ENCODE assay signal across 21 cellular contexts in genomic region chr3:65669163-65669875, GRCh38.
DNase-seq lines count a peak whose midpoint lies in the region; ATAC-seq, FAIRE-seq and TF ChIP-seq lines count a peak whose summit lies in the region.
"Had no signal": no experiment of that assay in that cellular context is flagged by ENCODE, and none has a peak within 500 bp of the region (broad histone marks: within the 10 kb centered on the region; RNA-seq: fewer than 3 reads in every experiment).

No MANE protein-coding gene starts in this region.

- peaks cover 0 to 11% of the 10 kb centered on the region in 2 experiments; a peak in 2 of 4 replicates for H3K79me2 ChIP-seq in H1 (ENCODE audit: control insufficient read depth in 1 of 2, insufficient read depth in 2 of 2, low read length in 2 of 2)
- peaks cover 3% of the 10 kb centered on the region for H3K79me2 ChIP-seq in HepG2 (ENCODE audit: insufficient read depth, low read length)

- H4K20me1 ChIP-seq in H1 (replicated peaks in 1 of 2; ENCODE audit: control insufficient read depth in 1 of 2, insufficient read depth in 2 of 2, low read length in 2 of 2) (peaks cover 0 to 2% of the 10 kb centered on the region in 2 experiments), HepG2 (ENCODE audit: insufficient read depth, low read length) (peaks cover 50% of the 10 kb centered on the region)

- H3K27ac ChIP-seq in H1 (ENCODE audit: low read depth, low read length) (no peak overlapping the region), HepG2 (ENCODE audit: extremely low read length, insufficient read depth, low read length) (peak overlapping the region; percentile 40)
- H3K27ac ChIP-seq: sigmoid colon had no signal

- H3K36me3 ChIP-seq in H1 (ENCODE audit: control insufficient read depth in 2 of 4, insufficient read depth in 4 of 4, low read length in 3 of 4) = no peaks in the 10 kb centered on the region
- no peaks in the 10 kb centered on the region for H3K36me3 ChIP-seq in HepG2 (replicated peaks in 1 of 2; ENCODE audit: control insufficient read depth in 1 of 2, insufficient read depth in 2 of 2, low read length in 2 of 2)
- H3K36me3 ChIP-seq in Caco-2 (ENCODE audit: control insufficient read depth, insufficient read depth, low read length) = no peaks in the 10 kb centered on the region; the same call in 1 of the 2 replicates
- H3K36me3 ChIP-seq: sigmoid colon had no signal

- no peak overlapping the region for H2BK20ac ChIP-seq in H1 (ENCODE audit: low read length)

- no peak overlapping the region for H2BK120ac ChIP-seq in H1 (replicated peaks; ENCODE audit: low read depth, low read length)

- peak; percentile 68 for ATAC-seq in HepG2
- no peak for ATAC-seq in GM21723 (IDR thresholded peaks at IDR 0.05; ENCODE audit: unreplicated experiment)
- ATAC-seq: activated naive CD4-positive, alpha-beta T cell treated with anti-CD3 and anti-CD28 coated beads, Interleukin-2, amount 50 U/mL, for 72 hours; GM12878 had no signal

- H3K79me1 ChIP-seq in H1 (ENCODE audit: low read depth, low read length) = no peaks in the 10 kb centered on the region

- no peaks in the 10 kb centered on the region for H3K9me3 Mint-ChIP-seq in Caco-2 (ENCODE audit: unreplicated experiment)
- H3K9me3 Mint-ChIP-seq: activated naive CD4-positive, alpha-beta T cell treated with anti-CD3 and anti-CD28 coated beads, Interleukin-2, amount 50 U/mL, for 72 hours had no signal

- no peak for TF ChIP-seq POLR2A in H1 (IDR thresholded peaks at IDR 0.05; ENCODE audit: control extremely low read depth in 1 of 2, low read depth in 2 of 2, low read length in 2 of 2)
- no peak for TF ChIP-seq POLR2A in HepG2 (IDR thresholded peaks at IDR 0.05; ENCODE audit: insufficient read depth in 1 of 2, low read depth in 2 of 2, low read length in 2 of 2)

- DNase-seq in AG09319 (ENCODE audit: extremely low read depth, low read depth) (peak; percentile 23), OCI-M1 (lab: John Stamatoyannopoulos, UW) (peak; percentile 39), H1 (ENCODE audit: low read depth in 1 of 2, low spot score in 2 of 2) (no peak), HepG2 (ENCODE audit: low spot score) (peak; percentile 81), SIG-M5 treated with dmso at 0.1 percent for 504 hours (lab: John Stamatoyannopoulos, UW; ENCODE audit: unreplicated experiment) (no peak), Caco-2 (no peak), SK-N-DZ (ENCODE audit: low spot score) (no peak)
- DNase-seq: activated T-cell treated with anti-CD3 and anti-CD28 coated beads, Interleukin-2, amount 50 U/mL, for 1 hour; cerebellar nuclear complex; glutamatergic neuron; H7; kidney; NCI-H1930; NCI-H524 treated with DMSO at 0.1 percent for 48 hours; nucleus accumbens; sigmoid colon; substantia nigra had no signal

- no peak overlapping the region for H3K4me3 Mint-ChIP-seq in Caco-2 (ENCODE audit: unreplicated experiment)

- no peak overlapping the region for H3K18ac ChIP-seq in H1 (ENCODE audit: extremely low read depth, low read length)

- H3K4me1 Mint-ChIP-seq in Caco-2 (ENCODE audit: low read depth, unreplicated experiment) = no peaks in the 10 kb centered on the region

- H4K8ac ChIP-seq in H1 (ENCODE audit: extremely low read depth, insufficient read depth, low read length) = no peak overlapping the region

- TF ChIP-seq RAD21 in H1 (IDR thresholded peaks at IDR 0.05 in 1 of 2, conservative IDR thresholded peaks at IDR 0.05 in 1 of 2; ENCODE audit: low read depth in 2 of 2, low read length in 2 of 2) (no peak), HepG2 (CRISPR knock-in tag; IDR thresholded peaks at IDR 0.05) (no peak)

- CTCF ChIA-PET in H1 (lab: Charles Lee; ENCODE audit: partially characterized antibody) (interaction anchor here (1.0 to 1.9 kb wide), 6 partner anchors 10 to 230 kb away, joined by 3 to 5 read pairs (median 4); no protein-coding TSS in a partner anchor), HepG2 (lab: Yijun Ruan, JAX; ENCODE audit: low intra/inter-chr PET ratio, low total read pairs) (no interaction called here), Caco-2 (lab: Charles Lee) (interaction anchor here (0.8 kb wide), 1 partner anchor 62 kb away, joined by 3 read pairs; no protein-coding TSS in a partner anchor)

- no peak overlapping the region for H3K4me3 ChIP-seq in H1 (ENCODE audit: extremely low read depth in 1 of 4, insufficient read depth in 2 of 4, low read depth in 3 of 4, low read length in 4 of 4)
- peak overlapping the region in 1 of 3 experiments; percentile 3; a peak in 1 of 6 replicates for H3K4me3 ChIP-seq in HepG2 (replicated peaks in 1 of 3; ENCODE audit: insufficient read depth in 1 of 3, low read depth in 2 of 3, low read length in 3 of 3)
- no peak overlapping the region for H3K4me3 ChIP-seq in Caco-2 (ENCODE audit: low read depth, low read length)
- H3K4me3 ChIP-seq: GM12878, sigmoid colon had no signal

- POLR2A ChIA-PET in H1 (lab: Charles Lee; ENCODE audit: partially characterized antibody) = no interaction called here
- POLR2A ChIA-PET in HepG2 (lab: Yijun Ruan, JAX) = no interaction called here
- POLR2A ChIA-PET in Caco-2 (lab: Charles Lee) = no interaction called here

- no peaks in the 10 kb centered on the region for H3K23me2 ChIP-seq in H1 (ENCODE audit: low read depth, low read length)

- H3K36me3 Mint-ChIP-seq in Caco-2 (ENCODE audit: insufficient read depth, unreplicated experiment) = no peaks in the 10 kb centered on the region
- H3K36me3 Mint-ChIP-seq: activated naive CD4-positive, alpha-beta T cell treated with anti-CD3 and anti-CD28 coated beads, Interleukin-2, amount 50 U/mL, for 72 hours had no signal

- H3K27me3 ChIP-seq in H1 (replicated peaks in 1 of 4; ENCODE audit: control insufficient read depth in 3 of 4, extremely low read depth in 1 of 4, insufficient read depth in 3 of 4, low read length in 3 of 4) (no peaks in the 10 kb centered on the region), HepG2 (ENCODE audit: control insufficient read depth in 1 of 2, insufficient read depth in 2 of 2, low read length in 2 of 2) (no peaks in the 10 kb centered on the region), Caco-2 (replicated peaks; ENCODE audit: control insufficient read depth, insufficient read depth, low read length) (no peaks in the 10 kb centered on the region)
- H3K27me3 ChIP-seq: sigmoid colon had no signal

- H3K4me1 ChIP-seq in H1 (replicated peaks in 1 of 4; ENCODE audit: control insufficient read depth in 3 of 4, insufficient read depth in 4 of 4, low read length in 3 of 4) (peaks cover 0 to 5% (median 1%) of the 10 kb centered on the region in 4 experiments; a peak in 2 of 7 replicates), HepG2 (ENCODE audit: insufficient read depth, low read length) (peaks cover 22% of the 10 kb centered on the region), Caco-2 (no peaks in the 10 kb centered on the region)
- H3K4me1 ChIP-seq: sigmoid colon had no signal

- H2AK5ac ChIP-seq in H1 (ENCODE audit: low read depth, low read length) = no peak overlapping the region

- H3K27ac Mint-ChIP-seq in Caco-2 (ENCODE audit: unreplicated experiment) = no peak overlapping the region
- H3K27ac Mint-ChIP-seq: activated naive CD4-positive, alpha-beta T cell treated with anti-CD3 and anti-CD28 coated beads, Interleukin-2, amount 50 U/mL, for 72 hours had no signal

- no peak for TF ChIP-seq CTCF in AG09319 (IDR thresholded peaks at IDR 0.05; ENCODE audit: low read depth, low read length)
- TF ChIP-seq CTCF in H1 (IDR thresholded peaks at IDR 0.05; ENCODE audit: control extremely low read depth in 1 of 3, insufficient read depth in 1 of 3, low read depth in 1 of 3, low read length in 3 of 3) = no peak
- no peak for TF ChIP-seq CTCF in HepG2 (CRISPR knock-in tag; IDR thresholded peaks at IDR 0.05)
- TF ChIP-seq CTCF in Caco-2 (IDR thresholded peaks at IDR 0.05; ENCODE audit: insufficient read depth in 1 of 2, low read depth in 1 of 2, low read length in 1 of 2, severe bottlenecking in 1 of 2, unreplicated experiment in 1 of 2) = no peak

- H2BK5ac ChIP-seq in H1 (ENCODE audit: low read depth, low read length) = no peak overlapping the region

- H3K23ac ChIP-seq in H1 (ENCODE audit: insufficient read length) = no peak overlapping the region

- no peak overlapping the region for H2BK12ac ChIP-seq in H1 (ENCODE audit: low read depth, low read length)

- BruUV-seq in HepG2 (replicated peaks; lab: Mats Ljungman, UMichigan) = no TSS peak
- BruUV-seq in Caco-2 (replicated peaks; lab: Mats Ljungman, UMichigan) = no TSS peak

- no peak overlapping the region for H3K56ac ChIP-seq in H1 (replicated peaks; ENCODE audit: insufficient read length, low read depth, low read length)

- no peak overlapping the region for H2AFZ ChIP-seq in H1 (ENCODE audit: low read length)
- no peak overlapping the region for H2AFZ ChIP-seq in HepG2 (ENCODE audit: low read length)

- WGBS in H1 (ENCODE audit: extremely low coverage in 1 of 2, insufficient coverage in 1 of 2, insufficient read length in 1 of 2, insufficient replicate concordance in 2 of 2, low coverage in 1 of 2, low lambda C conversion rate in 2 of 2, missing lambda C conversion rate in 1 of 2), 2 experiments = 89% methylated on average over 5 of the region's 5 CpGs; no CpG with 5 or more reads in 1 of the 2 experiments
- WGBS in HepG2 (ENCODE audit: low lambda C conversion rate) = 3% methylated on average over 5 of the region's 5 CpGs

- peak; percentile 55 for FAIRE-seq in H1 (lab: Jason Lieb, UNC)
- FAIRE-seq in HepG2 (lab: Jason Lieb, UNC) = peak; percentile 83
- FAIRE-seq: endometrium, kidney had no signal

- no peak overlapping the region for H3K9ac ChIP-seq in H1 (replicated peaks in 1 of 4; ENCODE audit: extremely low read depth in 1 of 4, low read depth in 3 of 4, low read length in 3 of 4)
- H3K9ac ChIP-seq in HepG2 (ENCODE audit: insufficient read depth, low read depth, low read length) = no peak overlapping the region

- H3K4me2 ChIP-seq in H1 (ENCODE audit: insufficient read depth in 1 of 2, low read depth in 2 of 2, low read length in 2 of 2) (no peak overlapping the region), HepG2 (ENCODE audit: low read depth, low read length) (peak overlapping the region; percentile 43)

- intact Hi-C loops in HepG2 (cut with micrococcal nuclease; ENCODE audit: unreplicated experiment) = no loop called here
- intact Hi-C loops in Caco-2 (cut with micrococcal nuclease; ENCODE audit: unreplicated experiment) = no loop called here

- in situ Hi-C loops in HepG2 (cut with HindIII; ENCODE audit: extremely low pct_ligation_motif_present, low pct_unique_long_range_greater_than_20kb) = no loop called here

- no peaks in the 10 kb centered on the region for H3K27me3 Mint-ChIP-seq in Caco-2 (ENCODE audit: insufficient read depth, unreplicated experiment)

- no peak overlapping the region for H2BK15ac ChIP-seq in H1 (ENCODE audit: low read length)

- H4K91ac ChIP-seq in H1 (replicated peaks; ENCODE audit: insufficient read length, low read length) = no peak overlapping the region

- H3K9me3 ChIP-seq in H1 (ENCODE audit: insufficient read depth in 2 of 2, low read depth in 1 of 2, low read length in 1 of 2) (no peaks in the 10 kb centered on the region), HepG2 (ENCODE audit: low read length) (no peaks in the 10 kb centered on the region), Caco-2 (no peaks in the 10 kb centered on the region)
- H3K9me3 ChIP-seq: sigmoid colon had no signal

- no peak overlapping the region for H3K4ac ChIP-seq in H1 (replicated peaks; ENCODE audit: insufficient read length, low read depth, low read length)

- no peak overlapping the region for H4K5ac ChIP-seq in H1 (ENCODE audit: insufficient read length, low read depth, low read length)

- TF ChIP-seq EP300 in H1 (IDR thresholded peaks at IDR 0.05; ENCODE audit: borderline replicate concordance in 1 of 2, low read depth in 2 of 2, low read length in 2 of 2) = no peak
- peak in 1 of 2 experiments; percentile 39; a peak in 1 of 4 replicates for TF ChIP-seq EP300 in HepG2 (IDR thresholded peaks at IDR 0.05; ENCODE audit: low read depth in 2 of 2, low read length in 2 of 2)
- no peak for TF ChIP-seq EP300 in HepG2 (CRISPR knock-in tag; IDR thresholded peaks at IDR 0.05; ENCODE audit: borderline replicate concordance)

- H3K14ac ChIP-seq in H1 (ENCODE audit: insufficient read length) = no peak overlapping the region

Comparison
In these comparisons a context has a peak if more than half of its experiments do, and no peak if none do; other contexts are left out.
1. DNase-seq: peak in AG09319 (single experiment), OCI-M1 (single experiment) and HepG2 (single experiment); none in H1 (0 of 2), SIG-M5 treated with dmso at 0.1 percent for 504 hours (single experiment), Caco-2 (0 of 2) and SK-N-DZ (single experiment).